ENCODE assay signal across 11 cellular contexts in the genomic region with DNA sequence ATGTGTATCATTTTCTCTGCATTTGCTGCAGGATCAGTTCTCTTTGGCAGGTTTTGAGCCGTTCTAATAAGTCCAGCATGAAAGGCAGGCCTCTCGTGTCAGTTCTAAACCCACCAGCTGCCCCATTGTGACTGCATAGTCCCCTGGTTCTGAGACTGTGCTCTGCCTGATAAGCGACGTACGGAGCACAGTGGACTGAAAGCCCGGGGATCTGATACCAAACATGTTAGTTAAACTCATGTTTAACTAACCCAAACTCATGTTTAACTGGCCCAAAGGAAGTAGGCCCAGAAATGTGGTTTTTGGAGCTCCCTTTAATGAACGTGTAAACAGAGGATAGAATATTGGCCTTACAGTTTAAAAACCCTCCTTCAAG.
A peak's percentile ranks its signal among the peaks of the same experiment; 100 is the strongest.
DNase-seq lines count a peak whose midpoint lies in the region; ATAC-seq and TF ChIP-seq lines count a peak whose summit lies in the region.
"Had no signal": no experiment of that assay in that cellular context is flagged by ENCODE, and none has a peak within 500 bp of the region (broad histone marks: within the 10 kb centered on the region; RNA-seq: fewer than 3 reads in every experiment).

No MANE protein-coding gene starts in this region.

- ATAC-seq in stimulated activated naive CD8-positive, alpha-beta T cell treated with anti-CD3 and anti-CD28 coated beads, Interleukin-15, Interleukin-2, amounts not matched to agents 100 U/mL and 50 U/mL, for 24 hours, result no peak
- peak; percentile 19; the same call in 1 of the 3 replicates for ATAC-seq in SK-N-SH treated with all-trans-retinoic acid at 6 μM for 48 hours
- ATAC-seq in effector memory CD8-positive, alpha-beta T cell (replicated peaks), result no peak
- ATAC-seq in GM19351 (IDR thresholded peaks at IDR 0.05; ENCODE audit: unreplicated experiment), result no peak

- no peaks in the 10 kb centered on the region for H3K9me3 Mint-ChIP-seq in stimulated activated naive CD8-positive, alpha-beta T cell treated with anti-CD3 and anti-CD28 coated beads, Interleukin-15, Interleukin-2, amounts not matched to agents 100 ng/mL and 50 ng/mL, for 24 hours
- H3K9me3 Mint-ChIP-seq in effector memory CD8-positive, alpha-beta T cell, result no peaks in the 10 kb centered on the region
- H3K9me3 Mint-ChIP-seq in type B pancreatic cell, result no peaks in the 10 kb centered on the region
- H3K9me3 Mint-ChIP-seq: naive thymus-derived CD8-positive, alpha-beta T cell had no signal

- no peak for TF ChIP-seq CTCF in type B pancreatic cell (conservative IDR thresholded peaks at IDR 0.05)

- peaks cover 4% of the 10 kb centered on the region for H3K27me3 Mint-ChIP-seq in stimulated activated naive CD8-positive, alpha-beta T cell treated with anti-CD3 and anti-CD28 coated beads, Interleukin-15, Interleukin-2, amounts not matched to agents 100 ng/mL and 50 ng/mL, for 24 hours
- no peaks in the 10 kb centered on the region for H3K27me3 Mint-ChIP-seq in effector memory CD8-positive, alpha-beta T cell
- no peaks in the 10 kb centered on the region for H3K27me3 Mint-ChIP-seq in type B pancreatic cell
- H3K27me3 Mint-ChIP-seq: naive thymus-derived CD8-positive, alpha-beta T cell had no signal

- DNase-seq in stimulated activated naive CD8-positive, alpha-beta T cell treated with anti-CD3 and anti-CD28 coated beads, Interleukin-15, Interleukin-2, amounts not matched to agents 100 U/mL and 50 U/mL, for 24 hours, result no peak
- DNase-seq in effector memory CD8-positive, alpha-beta T cell, result no peak
- no peak for DNase-seq in type B pancreatic cell (ENCODE audit: extremely low spot score, unreplicated experiment)
- DNase-seq in DMS114 treated with DMSO at 0.1 percent for 48 hours (lab: John Stamatoyannopoulos, UW; ENCODE audit: unreplicated experiment), result no peak
- DNase-seq in NCI-H2107 (lab: John Stamatoyannopoulos, UW), result no peak
- DNase-seq: C1 segment of cervical spinal cord; naive thymus-derived CD8-positive, alpha-beta T cell; testis had no signal

- peak overlapping the region; percentile 96 for H3K27ac Mint-ChIP-seq in stimulated activated naive CD8-positive, alpha-beta T cell treated with anti-CD3 and anti-CD28 coated beads, Interleukin-15, Interleukin-2, amounts not matched to agents 100 ng/mL and 50 ng/mL, for 24 hours
- peak overlapping the region; percentile 1 to 12 for H3K27ac Mint-ChIP-seq in effector memory CD8-positive, alpha-beta T cell
- peak overlapping the region; percentile 88 for H3K27ac Mint-ChIP-seq in type B pancreatic cell

- H3K36me3 Mint-ChIP-seq in stimulated activated naive CD8-positive, alpha-beta T cell treated with anti-CD3 and anti-CD28 coated beads, Interleukin-15, Interleukin-2, amounts not matched to agents 100 ng/mL and 50 ng/mL, for 24 hours (ENCODE audit: low read depth), result no peaks in the 10 kb centered on the region
- peaks cover 3% of the 10 kb centered on the region for H3K36me3 Mint-ChIP-seq in effector memory CD8-positive, alpha-beta T cell (ENCODE audit: insufficient read depth)
- H3K36me3 Mint-ChIP-seq in type B pancreatic cell, result no peaks in the 10 kb centered on the region
- H3K36me3 Mint-ChIP-seq: naive thymus-derived CD8-positive, alpha-beta T cell had no signal

- H3K4me1 Mint-ChIP-seq in stimulated activated naive CD8-positive, alpha-beta T cell treated with anti-CD3 and anti-CD28 coated beads, Interleukin-15, Interleukin-2, amounts not matched to agents 100 ng/mL and 50 ng/mL, for 24 hours (ENCODE audit: low read depth), result peaks cover 51% of the 10 kb centered on the region
- H3K4me1 Mint-ChIP-seq in effector memory CD8-positive, alpha-beta T cell (ENCODE audit: low read depth in 2 of 2), result peaks cover 11 to 19% of the 10 kb centered on the region in 2 donors
- H3K4me1 Mint-ChIP-seq in type B pancreatic cell (ENCODE audit: unreplicated experiment), result peaks cover 14% of the 10 kb centered on the region

- peak overlapping the region; percentile 79 for H3K4me3 Mint-ChIP-seq in stimulated activated naive CD8-positive, alpha-beta T cell treated with anti-CD3 and anti-CD28 coated beads, Interleukin-15, Interleukin-2, amounts not matched to agents 100 ng/mL and 50 ng/mL, for 24 hours
- H3K4me3 Mint-ChIP-seq in effector memory CD8-positive, alpha-beta T cell, result no peak overlapping the region
- H3K4me3 Mint-ChIP-seq in type B pancreatic cell, result no peak overlapping the region
- H3K4me3 Mint-ChIP-seq: naive thymus-derived CD8-positive, alpha-beta T cell had no signal

TF ChIP-seq in SK-N-SH treated with all-trans-retinoic acid at 6 μM for 48 hours, 23 proteins besides CTCF, POLR2A, EP300 and RAD21:
- TF ChIP-seq CSRNP3 (CRISPR knock-in tag; IDR thresholded peaks at IDR 0.05) (no peak), GLIS3 (CRISPR knock-in tag; IDR thresholded peaks at IDR 0.05) (no peak), ISL1 (CRISPR knock-in tag; IDR thresholded peaks at IDR 0.05) (no peak), ZNF70 (CRISPR knock-in tag; IDR thresholded peaks at IDR 0.05) (no peak), OSR1 (CRISPR knock-in tag; IDR thresholded peaks at IDR 0.05) (no peak), TCF4 (CRISPR knock-in tag; IDR thresholded peaks at IDR 0.05; ENCODE audit: borderline replicate concordance) (no peak), ZNF565 (CRISPR knock-in tag; conservative IDR thresholded peaks at IDR 0.05; ENCODE audit: low read depth) (no peak), ZFP3 (CRISPR knock-in tag; IDR thresholded peaks at IDR 0.05) (no peak)
- TF ChIP-seq, protein P1, sequence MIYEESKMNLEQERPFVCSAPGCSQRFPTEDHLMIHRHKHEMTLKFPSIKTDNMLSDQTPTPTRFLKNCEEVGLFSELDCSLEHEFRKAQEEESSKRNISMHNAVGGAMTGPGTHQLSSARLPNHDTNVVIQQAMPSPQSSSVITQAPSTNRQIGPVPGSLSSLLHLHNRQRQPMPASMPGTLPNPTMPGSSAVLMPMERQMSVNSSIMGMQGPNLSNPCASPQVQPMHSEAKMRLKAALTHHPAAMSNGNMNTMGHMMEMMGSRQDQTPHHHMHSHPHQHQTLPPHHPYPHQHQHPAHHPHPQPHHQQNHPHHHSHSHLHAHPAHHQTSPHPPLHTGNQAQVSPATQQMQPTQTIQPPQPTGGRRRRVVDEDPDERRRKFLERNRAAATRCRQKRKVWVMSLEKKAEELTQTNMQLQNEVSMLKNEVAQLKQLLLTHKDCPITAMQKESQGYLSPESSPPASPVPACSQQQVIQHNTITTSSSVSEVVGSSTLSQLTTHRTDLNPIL (CRISPR knock-in tag; IDR thresholded peaks at IDR 0.05; ENCODE audit: low read depth), result no peak

Comparison
In these comparisons a context has a peak if more than half of its experiments do, and no peak if none do; other contexts are left out.
1. H3K27ac Mint-ChIP-seq: peak in every context shown above with its lines; median percentile 96 in stimulated activated naive CD8-positive, alpha-beta T cell treated with anti-CD3 and anti-CD28 coated beads, Interleukin-15, Interleukin-2, amounts not matched to agents 100 ng/mL and 50 ng/mL, for 24 hours; 88 in type B pancreatic cell; 6 in effector memory CD8-positive, alpha-beta T cell.